9 cellular contexts compared by ENCODE assay signal in genomic region chr2:101305044-101305443, GRCh38. TPM values are rescaled to one million over a fixed set of nuclear protein-coding genes. Genes with fewer than 3 reads are reported as not detected.
DNase-seq lines count a peak whose midpoint lies in the region; ATAC-seq and TF ChIP-seq lines count a peak whose summit lies in the region.
"Had no signal": no experiment of that assay in that cellular context is flagged by ENCODE, and none has a peak within 500 bp of the region (broad histone marks: within the 10 kb centered on the region; RNA-seq: fewer than 3 reads in every experiment).

No MANE protein-coding gene starts in this region.

- no peaks in the 10 kb centered on the region for H3K9me3 ChIP-seq in lower lobe of right lung
- H3K9me3 ChIP-seq in subcutaneous abdominal adipose tissue (ENCODE audit: control insufficient read depth in 5 of 5, low read length in 5 of 5), result no peaks in the 10 kb centered on the region
- no peaks in the 10 kb centered on the region for H3K9me3 ChIP-seq in HAP-1
- no peaks in the 10 kb centered on the region for H3K9me3 ChIP-seq in adrenal gland (replicated peaks in 1 of 3)

- H3K4me3 ChIP-seq in lower lobe of right lung (peak overlapping the region; percentile 93), subcutaneous abdominal adipose tissue (ENCODE audit: low read depth in 1 of 5, low read length in 5 of 5) (peak overlapping the region in 2 of 5 donors; percentile 86 to 94), HAP-1 (no peak overlapping the region; the same call in 1 of the 2 replicates), adrenal gland (peak overlapping the region in 1 of 4 donors; percentile 95)

- intact Hi-C loops in activated naive CD4-positive, alpha-beta T cell treated with anti-CD3 and anti-CD28 coated beads for 36 hours (cut with micrococcal nuclease), result loop anchor here (5.0 to 10.0 kb wide), 4 partner anchors 412 to 1120 kb away; partner anchors contain the start of gene IL18RAP
- intact Hi-C loops in lower lobe of right lung (cut with DNase I) (no loop called here), adrenal gland (cut with DNase I) (no loop called here)

- H3K36me3 ChIP-seq in lower lobe of right lung (peaks cover 8% of the 10 kb centered on the region), subcutaneous abdominal adipose tissue (ENCODE audit: control insufficient read depth in 5 of 5, insufficient read depth in 5 of 5, low read length in 5 of 5) (peaks cover 0 to 2% (median 0%) of the 10 kb centered on the region in 5 donors), HAP-1 (replicated peaks) (peaks cover 12% of the 10 kb centered on the region), adrenal gland (replicated peaks in 1 of 2) (peaks cover 0 to 10% of the 10 kb centered on the region in 2 donors)

- no peaks in the 10 kb centered on the region for H3K27me3 Mint-ChIP-seq in activated naive CD4-positive, alpha-beta T cell treated with anti-CD3 and anti-CD28 coated beads for 36 hours (ENCODE audit: low read depth)
- no peaks in the 10 kb centered on the region for H3K27me3 Mint-ChIP-seq in activated naive CD8-positive, alpha-beta T cell

- CTCF ChIA-PET in activated naive CD4-positive, alpha-beta T cell treated with anti-CD3 and anti-CD28 coated beads for 36 hours (lab: Charles Lee), result interaction anchor here (1.7 kb wide), 1 partner anchor 37 kb away, joined by 4 read pairs; no protein-coding TSS in a partner anchor

- H3K36me3 Mint-ChIP-seq in activated naive CD4-positive, alpha-beta T cell treated with anti-CD3 and anti-CD28 coated beads for 36 hours (ENCODE audit: low read depth), result peaks cover 14% of the 10 kb centered on the region
- H3K36me3 Mint-ChIP-seq in activated naive CD8-positive, alpha-beta T cell, result peaks cover 7% of the 10 kb centered on the region

- no peaks in the 10 kb centered on the region for H3K27me3 ChIP-seq in lower lobe of right lung (ENCODE audit: low read depth)
- no peaks in the 10 kb centered on the region for H3K27me3 ChIP-seq in subcutaneous abdominal adipose tissue (ENCODE audit: control insufficient read depth in 5 of 5, insufficient read depth in 4 of 5, low read length in 5 of 5)
- H3K27me3 ChIP-seq in HAP-1 (ENCODE audit: low read depth), result no peaks in the 10 kb centered on the region
- H3K27me3 ChIP-seq in adrenal gland, result no peaks in the 10 kb centered on the region

- H3K27ac ChIP-seq in lower lobe of right lung, result no peak overlapping the region
- H3K27ac ChIP-seq in subcutaneous abdominal adipose tissue (ENCODE audit: low read depth, low read length), result peak overlapping the region; percentile 91
- H3K27ac ChIP-seq in adrenal gland, result peak overlapping the region in 2 of 5 donors; percentile 28 to 96

- H3K4me1 ChIP-seq in lower lobe of right lung, result peaks cover 70% of the 10 kb centered on the region
- H3K4me1 ChIP-seq in subcutaneous abdominal adipose tissue (ENCODE audit: control insufficient read depth in 5 of 5, insufficient read depth in 5 of 5, low read length in 5 of 5), result peaks cover 5 to 75% (median 60%) of the 10 kb centered on the region in 5 donors
- H3K4me1 ChIP-seq in HAP-1, result peaks cover 13% of the 10 kb centered on the region
- H3K4me1 ChIP-seq in adrenal gland (replicated peaks in 1 of 2), result peaks cover 13 to 70% of the 10 kb centered on the region in 2 donors

- ATAC-seq in lower lobe of right lung, result no peak
- ATAC-seq in HG02759 (IDR thresholded peaks at IDR 0.05; ENCODE audit: unreplicated experiment), result no peak

- TF ChIP-seq CTCF in lower lobe of right lung (IDR thresholded peaks at IDR 0.05) (no peak), adrenal gland (IDR thresholded peaks at IDR 0.05) (no peak)

- WGBS in adrenal gland, 4 donors, result 80 to 89% (median 84%) methylated on average over 4 of the region's 4 CpGs

- in situ Hi-C loops in HAP-1 (cut with MboI; ENCODE audit: low sequenced_read_pairs), result no loop called here

- H3K4me3 Mint-ChIP-seq in activated naive CD4-positive, alpha-beta T cell treated with anti-CD3 and anti-CD28 coated beads for 36 hours, result peak overlapping the region; percentile 82
- H3K4me3 Mint-ChIP-seq in activated naive CD8-positive, alpha-beta T cell, result peak overlapping the region; percentile 92

- no peaks in the 10 kb centered on the region for H3K9me3 Mint-ChIP-seq in activated naive CD4-positive, alpha-beta T cell treated with anti-CD3 and anti-CD28 coated beads for 36 hours
- H3K9me3 Mint-ChIP-seq in activated naive CD8-positive, alpha-beta T cell (ENCODE audit: low read depth), result no peaks in the 10 kb centered on the region

- H3K27ac Mint-ChIP-seq in activated naive CD4-positive, alpha-beta T cell treated with anti-CD3 and anti-CD28 coated beads for 36 hours, result no peak overlapping the region
- H3K27ac Mint-ChIP-seq in activated naive CD8-positive, alpha-beta T cell, result peak overlapping the region; percentile 96

- no peak for DNase-seq in activated naive CD4-positive, alpha-beta T cell treated with anti-CD3 and anti-CD28 coated beads for 36 hours
- no peak for DNase-seq in activated naive CD4-positive, alpha-beta T cell (lab: John Stamatoyannopoulos, UW)
- no peak for DNase-seq in lower lobe of right lung
- DNase-seq in HAP-1 (ENCODE audit: low spot score in 2 of 2), result no peak
- no peak for DNase-seq in adrenal gland
- DNase-seq: NCI-H187 had no signal

- H3K4me1 Mint-ChIP-seq in activated naive CD4-positive, alpha-beta T cell treated with anti-CD3 and anti-CD28 coated beads for 36 hours (ENCODE audit: low read depth), result peaks cover 70% of the 10 kb centered on the region
- peaks cover 76% of the 10 kb centered on the region for H3K4me1 Mint-ChIP-seq in activated naive CD8-positive, alpha-beta T cell (ENCODE audit: low read depth)

- TF ChIP-seq POLR2A in adrenal gland (IDR thresholded peaks at IDR 0.05), result no peak

- H3K9ac ChIP-seq in subcutaneous abdominal adipose tissue (ENCODE audit: low read length in 5 of 5), result peak overlapping the region in 4 of 5 donors; percentile 2 to 38 (median 16)

RNA-seq across cellular contexts. Expression of gene RNF149, which starts 3.5 kb away (rescaled TPM):
- total RNA-seq in activated naive CD4-positive, alpha-beta T cell treated with anti-CD3 and anti-CD28 coated beads for 36 hours, result 10 to 100 TPM; 25.0 to 27.1 TPM
- total RNA-seq in lower lobe of right lung (158 TPM), adrenal gland (10 to 100 TPM; 38.4 to 98.4 (median 59.0) TPM)
- 10 to 100 TPM; 31.5 to 48.5 (median 39.5) TPM for polyA plus RNA-seq in adrenal gland

RNA-seq across cellular contexts. Expression of gene CNOT11, which starts 52.4 kb away (rescaled TPM):
- 10 to 100 TPM; 38.3 to 40.3 TPM for total RNA-seq in activated naive CD4-positive, alpha-beta T cell treated with anti-CD3 and anti-CD28 coated beads for 36 hours
- total RNA-seq in lower lobe of right lung (29.3 TPM), adrenal gland (10 to 100 TPM; 27.4 to 36.1 (median 32.6) TPM)
- polyA plus RNA-seq in adrenal gland, result 10 to 100 TPM in 2 of 3 donors, 1 to 10 TPM in 1; 9.5 to 67.3 (median 14.2) TPM
